ENCODE assay signal across 12 cellular contexts in the genomic region with DNA sequence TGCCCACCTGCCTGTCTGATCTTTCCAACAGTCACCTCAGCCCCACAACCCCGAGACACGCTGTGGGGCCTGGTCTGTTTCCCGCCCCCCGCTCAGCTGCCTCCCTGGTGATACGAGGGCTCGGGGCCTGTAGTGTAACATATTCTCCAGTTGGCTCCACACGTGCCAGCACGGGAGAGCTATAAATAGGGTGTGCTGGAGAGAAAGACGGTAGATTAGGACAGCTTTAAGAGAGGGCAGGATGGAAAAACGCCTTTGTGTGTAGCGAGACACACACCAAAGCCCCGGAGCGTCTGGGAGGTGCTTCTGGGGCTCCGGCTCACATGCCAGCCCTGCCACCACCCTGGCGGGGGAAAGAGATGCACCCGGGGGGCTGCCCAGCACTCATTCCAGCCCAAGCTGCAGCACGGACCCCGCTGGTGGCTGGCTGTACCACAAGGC. TPM values are rescaled to one million over a fixed set of nuclear protein-coding genes. Genes with fewer than 3 reads are reported as not detected.
DNase-seq lines count a peak whose midpoint lies in the region; ATAC-seq and TF ChIP-seq lines count a peak whose summit lies in the region.
"Had no signal": no experiment of that assay in that cellular context is flagged by ENCODE, and none has a peak within 500 bp of the region (broad histone marks: within the 10 kb centered on the region; RNA-seq: fewer than 3 reads in every experiment).

No MANE protein-coding gene starts in this region.

- no peaks in the 10 kb centered on the region for H4K20me1 ChIP-seq in hepatocyte (ENCODE audit: insufficient read depth, poor library complexity, severe bottlenecking)

- peaks cover 5% of the 10 kb centered on the region for H3K27me3 Mint-ChIP-seq in HFFc6 (ENCODE audit: insufficient read depth)

- TF ChIP-seq CTCF in HFFc6 (IDR thresholded peaks at IDR 0.05) (no peak), ascending aorta (IDR thresholded peaks at IDR 0.05) (no peak), hepatocyte (IDR thresholded peaks at IDR 0.05; ENCODE audit: poor library complexity) (no peak)

- H3K4me2 ChIP-seq in hepatocyte = peak overlapping the region; percentile 36

- H3K27ac ChIP-seq in ascending aorta (peak overlapping the region; percentile 96 to 97), hepatocyte (peak overlapping the region; percentile 92), skin epidermis (peak overlapping the region in 18 of 21 experiments; percentile 10 to 91 (median 72))

- H3K27ac Mint-ChIP-seq in HFFc6 = peak overlapping the region; percentile 77

- no peak for ATAC-seq in HG03159 (IDR thresholded peaks at IDR 0.05; ENCODE audit: unreplicated experiment)
- ATAC-seq in GM19035 (IDR thresholded peaks at IDR 0.05; ENCODE audit: unreplicated experiment) = no peak
- no peak for ATAC-seq in HG02678 (IDR thresholded peaks at IDR 0.05; ENCODE audit: unreplicated experiment)

- intact Hi-C loops in ascending aorta (cut with DNase I) = loop anchor here (2.0 kb wide), 2 partner anchors 22 to 54 kb away; no protein-coding TSS in a partner anchor

- no peaks in the 10 kb centered on the region for H3K9me3 Mint-ChIP-seq in HFFc6

- H3K36me3 ChIP-seq in ascending aorta (no peaks in the 10 kb centered on the region), hepatocyte (replicated peaks; ENCODE audit: insufficient read depth, low read depth) (no peaks in the 10 kb centered on the region)

- H3K9me3 ChIP-seq in ascending aorta (no peaks in the 10 kb centered on the region), hepatocyte (ENCODE audit: low read depth) (no peaks in the 10 kb centered on the region)

- H3K4me1 Mint-ChIP-seq in HFFc6 (ENCODE audit: low read depth) = peaks cover 65% of the 10 kb centered on the region

- H3K4me3 Mint-ChIP-seq in HFFc6 = 0 out of 2 replicates have a peak overlapping the region, but pooled peaks have one; percentile 3

- H3K79me2 ChIP-seq in hepatocyte = no peaks in the 10 kb centered on the region

- H3K27me3 ChIP-seq in ascending aorta = no peaks in the 10 kb centered on the region
- no peaks in the 10 kb centered on the region for H3K27me3 ChIP-seq in hepatocyte

- no peaks in the 10 kb centered on the region for H3K9me2 ChIP-seq in hepatocyte (replicated peaks; ENCODE audit: insufficient read depth)

- DNase-seq in HFFc6 (no peak), ascending aorta (ENCODE audit: low spot score in 2 of 2) (no peak), hepatocyte (ENCODE audit: low spot score) (peak; percentile 71), GM03348 (ENCODE audit: low spot score) (no peak)
- DNase-seq: activated CD8-positive, alpha-beta memory T cell treated with anti-CD3 and anti-CD28 coated beads, Interleukin-2, amount 50 U/mL, for 48 hours; effector memory CD4-positive, alpha-beta T cell had no signal

- WGBS in hepatocyte (ENCODE audit: low lambda C conversion rate, missing lambda C conversion rate) = 64% methylated on average over 18 of the region's 18 CpGs

- H3K4me1 ChIP-seq in ascending aorta = peaks cover 51 to 88% of the 10 kb centered on the region in 2 donors
- H3K4me1 ChIP-seq in hepatocyte (ENCODE audit: insufficient read depth) = peaks cover 71% of the 10 kb centered on the region

- H3K4me3 ChIP-seq in ascending aorta = no peak overlapping the region
- H3K4me3 ChIP-seq in hepatocyte = no peak overlapping the region
- H3K4me3 ChIP-seq in skin epidermis = no peak overlapping the region

- no peak overlapping the region for H2AFZ ChIP-seq in hepatocyte

- H3K36me3 Mint-ChIP-seq in HFFc6 (ENCODE audit: low read depth) = peaks cover 7% of the 10 kb centered on the region; the same call in 1 of the 2 replicates

RNA-seq across cellular contexts. Expression of a gene that starts 7.4 kb away (rescaled TPM):
- 10 to 100 TPM; 82.0 to 96.1 (median 86.5) TPM for total RNA-seq in HFFc6 (2021; fragmentation: NEBNext Ultra II Directional; extraction: Animal tissue kit (Norgen Biotek cat#: 25700))
- total RNA-seq in ascending aorta (98.6 TPM), hepatocyte (16.1 and 19.6 TPM in 2 replicates)
- 10.4 and 16.5 TPM in 2 replicates for polyA plus RNA-seq in hepatocyte

RNA-seq across cellular contexts. Expression of a gene that starts 46.9 kb away (rescaled TPM):
- total RNA-seq in HFFc6 (2021; fragmentation: NEBNext Ultra II Directional; extraction: Animal tissue kit (Norgen Biotek cat#: 25700)) = under 1 TPM in 2 of 6 experiments, not detected in 4; 0.09 TPM
- total RNA-seq in ascending aorta (116 TPM), hepatocyte (2.2 TPM in 2 replicates)
- polyA plus RNA-seq in hepatocyte = 0.48 and 2.6 TPM in 2 replicates
- total RNA-seq: NCI-H460; T-helper 2 cell treated with Interferon-gamma antibody and Interleukin-4, amounts not matched to agents 100 ng/mL and 5 ng/mL, for 36 hours had no signal

Comparison
In these comparisons a context has a peak if more than half of its experiments do, and no peak if none do; other contexts are left out.
1. RNA of a gene that starts 46.9 kb away (total RNA-seq): 116 TPM in ascending aorta (single experiment); 2.2 TPM in hepatocyte and 0.09 TPM in HFFc6; every median in the first group is over 10 times any median in the second.
2. Peak in every context shown above with its lines, with median percentiles within 50 percentile points of each other: H3K27ac ChIP-seq.